Comparison of ENCODE assay signal across 1 cellular context in the genomic region with DNA sequence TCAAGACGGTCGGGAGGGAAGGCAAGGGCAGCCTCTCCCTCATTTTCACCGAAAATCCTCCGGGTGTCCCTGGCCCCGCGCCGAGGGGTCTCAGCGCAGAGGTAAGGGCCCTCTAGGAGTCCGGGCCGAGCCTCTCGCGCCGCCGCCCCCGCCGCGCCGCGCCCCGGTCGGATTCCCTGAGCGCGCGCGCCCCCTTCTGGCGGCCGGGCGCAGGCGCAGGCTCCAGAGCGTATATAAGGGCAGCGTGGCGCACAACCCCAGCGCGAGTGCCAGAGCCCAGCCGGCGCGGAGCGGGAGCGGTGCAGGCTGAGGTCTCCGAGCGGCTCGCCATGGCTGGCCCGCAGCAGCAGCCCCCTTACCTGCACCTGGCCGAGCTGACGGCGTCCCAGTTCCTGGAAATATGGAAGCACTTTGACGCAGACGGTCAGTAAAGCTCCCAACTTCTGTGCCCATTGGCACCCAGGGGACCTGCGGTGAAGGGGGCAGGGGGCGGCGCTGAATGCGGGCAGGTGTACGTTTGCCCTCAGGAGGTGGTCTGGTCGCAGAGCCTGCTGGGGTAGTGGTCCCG.
TF ChIP-seq lines count a peak whose summit lies in the region.

A gene with protein sequence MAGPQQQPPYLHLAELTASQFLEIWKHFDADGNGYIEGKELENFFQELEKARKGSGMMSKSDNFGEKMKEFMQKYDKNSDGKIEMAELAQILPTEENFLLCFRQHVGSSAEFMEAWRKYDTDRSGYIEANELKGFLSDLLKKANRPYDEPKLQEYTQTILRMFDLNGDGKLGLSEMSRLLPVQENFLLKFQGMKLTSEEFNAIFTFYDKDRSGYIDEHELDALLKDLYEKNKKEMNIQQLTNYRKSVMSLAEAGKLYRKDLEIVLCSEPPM (plus strand): TSS at position 260 of the 568 bp plus-strand sequence. CDS start 70 bp downstream, at position 330.

TF ChIP-seq in HepG2, 621 proteins besides CTCF, POLR2A, EP300 and RAD21 (continued from another document and continues in another):
- TF ChIP-seq, protein P1, sequence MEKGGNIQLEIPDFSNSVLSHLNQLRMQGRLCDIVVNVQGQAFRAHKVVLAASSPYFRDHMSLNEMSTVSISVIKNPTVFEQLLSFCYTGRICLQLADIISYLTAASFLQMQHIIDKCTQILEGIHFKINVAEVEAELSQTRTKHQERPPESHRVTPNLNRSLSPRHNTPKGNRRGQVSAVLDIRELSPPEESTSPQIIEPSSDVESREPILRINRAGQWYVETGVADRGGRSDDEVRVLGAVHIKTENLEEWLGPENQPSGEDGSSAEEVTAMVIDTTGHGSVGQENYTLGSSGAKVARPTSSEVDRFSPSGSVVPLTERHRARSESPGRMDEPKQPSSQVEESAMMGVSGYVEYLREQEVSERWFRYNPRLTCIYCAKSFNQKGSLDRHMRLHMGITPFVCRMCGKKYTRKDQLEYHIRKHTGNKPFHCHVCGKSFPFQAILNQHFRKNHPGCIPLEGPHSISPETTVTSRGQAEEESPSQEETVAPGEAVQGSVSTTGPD (CRISPR knock-in tag; IDR thresholded peaks at IDR 0.05) = no peak
- TF ChIP-seq CBX5 (CRISPR knock-in tag; IDR thresholded peaks at IDR 0.05; ENCODE audit: borderline replicate concordance) = no peak
- 0 out of 2 replicates have a peak, but pooled peaks have one; percentile 22 for TF ChIP-seq ZBTB7B (CRISPR knock-in tag; IDR thresholded peaks at IDR 0.05)
- TF ChIP-seq, protein P2, sequence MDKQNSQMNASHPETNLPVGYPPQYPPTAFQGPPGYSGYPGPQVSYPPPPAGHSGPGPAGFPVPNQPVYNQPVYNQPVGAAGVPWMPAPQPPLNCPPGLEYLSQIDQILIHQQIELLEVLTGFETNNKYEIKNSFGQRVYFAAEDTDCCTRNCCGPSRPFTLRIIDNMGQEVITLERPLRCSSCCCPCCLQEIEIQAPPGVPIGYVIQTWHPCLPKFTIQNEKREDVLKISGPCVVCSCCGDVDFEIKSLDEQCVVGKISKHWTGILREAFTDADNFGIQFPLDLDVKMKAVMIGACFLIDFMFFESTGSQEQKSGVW (CRISPR knock-in tag; IDR thresholded peaks at IDR 0.05; ENCODE audit: borderline replicate concordance) = no peak
- 0 out of 2 replicates have a peak, but pooled peaks have one; percentile 26 for TF ChIP-seq SALL1 (CRISPR knock-in tag; IDR thresholded peaks at IDR 0.05)
- TF ChIP-seq ZNF235 (CRISPR knock-in tag; IDR thresholded peaks at IDR 0.05; ENCODE audit: borderline replicate concordance) = no peak
- TF ChIP-seq RARG (CRISPR knock-in tag; IDR thresholded peaks at IDR 0.05; ENCODE audit: low read depth) = no peak
- TF ChIP-seq, protein P3, sequence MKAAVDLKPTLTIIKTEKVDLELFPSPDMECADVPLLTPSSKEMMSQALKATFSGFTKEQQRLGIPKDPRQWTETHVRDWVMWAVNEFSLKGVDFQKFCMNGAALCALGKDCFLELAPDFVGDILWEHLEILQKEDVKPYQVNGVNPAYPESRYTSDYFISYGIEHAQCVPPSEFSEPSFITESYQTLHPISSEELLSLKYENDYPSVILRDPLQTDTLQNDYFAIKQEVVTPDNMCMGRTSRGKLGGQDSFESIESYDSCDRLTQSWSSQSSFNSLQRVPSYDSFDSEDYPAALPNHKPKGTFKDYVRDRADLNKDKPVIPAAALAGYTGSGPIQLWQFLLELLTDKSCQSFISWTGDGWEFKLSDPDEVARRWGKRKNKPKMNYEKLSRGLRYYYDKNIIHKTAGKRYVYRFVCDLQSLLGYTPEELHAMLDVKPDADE (CRISPR knock-in tag; IDR thresholded peaks at IDR 0.05) = no peak
- TF ChIP-seq, protein P4, sequence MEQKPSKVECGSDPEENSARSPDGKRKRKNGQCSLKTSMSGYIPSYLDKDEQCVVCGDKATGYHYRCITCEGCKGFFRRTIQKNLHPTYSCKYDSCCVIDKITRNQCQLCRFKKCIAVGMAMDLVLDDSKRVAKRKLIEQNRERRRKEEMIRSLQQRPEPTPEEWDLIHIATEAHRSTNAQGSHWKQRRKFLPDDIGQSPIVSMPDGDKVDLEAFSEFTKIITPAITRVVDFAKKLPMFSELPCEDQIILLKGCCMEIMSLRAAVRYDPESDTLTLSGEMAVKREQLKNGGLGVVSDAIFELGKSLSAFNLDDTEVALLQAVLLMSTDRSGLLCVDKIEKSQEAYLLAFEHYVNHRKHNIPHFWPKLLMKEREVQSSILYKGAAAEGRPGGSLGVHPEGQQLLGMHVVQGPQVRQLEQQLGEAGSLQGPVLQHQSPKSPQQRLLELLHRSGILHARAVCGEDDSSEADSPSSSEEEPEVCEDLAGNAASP (CRISPR knock-in tag; IDR thresholded peaks at IDR 0.05; ENCODE audit: borderline replicate concordance) = no peak
- no peak for TF ChIP-seq TP53 (CRISPR knock-in tag; conservative IDR thresholded peaks at IDR 0.05)
- no peak for TF ChIP-seq ZNF558 (CRISPR knock-in tag; IDR thresholded peaks at IDR 0.05; ENCODE audit: borderline replicate concordance)
- no peak for TF ChIP-seq ZNF766 (CRISPR knock-in tag; IDR thresholded peaks at IDR 0.05; ENCODE audit: borderline replicate concordance)
- TF ChIP-seq MBD4 (IDR thresholded peaks at IDR 0.05; ENCODE audit: borderline replicate concordance, low read length) = no peak
- no peak for TF ChIP-seq PAF1 (CRISPR knock-in tag; IDR thresholded peaks at IDR 0.05)
- TF ChIP-seq HOXD1 (CRISPR knock-in tag; IDR thresholded peaks at IDR 0.05) = no peak
- TF ChIP-seq, protein P5, sequence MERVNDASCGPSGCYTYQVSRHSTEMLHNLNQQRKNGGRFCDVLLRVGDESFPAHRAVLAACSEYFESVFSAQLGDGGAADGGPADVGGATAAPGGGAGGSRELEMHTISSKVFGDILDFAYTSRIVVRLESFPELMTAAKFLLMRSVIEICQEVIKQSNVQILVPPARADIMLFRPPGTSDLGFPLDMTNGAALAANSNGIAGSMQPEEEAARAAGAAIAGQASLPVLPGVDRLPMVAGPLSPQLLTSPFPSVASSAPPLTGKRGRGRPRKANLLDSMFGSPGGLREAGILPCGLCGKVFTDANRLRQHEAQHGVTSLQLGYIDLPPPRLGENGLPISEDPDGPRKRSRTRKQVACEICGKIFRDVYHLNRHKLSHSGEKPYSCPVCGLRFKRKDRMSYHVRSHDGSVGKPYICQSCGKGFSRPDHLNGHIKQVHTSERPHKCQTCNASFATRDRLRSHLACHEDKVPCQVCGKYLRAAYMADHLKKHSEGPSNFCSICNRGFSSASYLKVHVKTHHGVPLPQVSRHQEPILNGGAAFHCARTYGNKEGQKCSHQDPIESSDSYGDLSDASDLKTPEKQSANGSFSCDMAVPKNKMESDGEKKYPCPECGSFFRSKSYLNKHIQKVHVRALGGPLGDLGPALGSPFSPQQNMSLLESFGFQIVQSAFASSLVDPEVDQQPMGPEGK (CRISPR knock-in tag; IDR thresholded peaks at IDR 0.05) = peak; percentile 73
- no peak for TF ChIP-seq HNRNPH1 (optimal IDR thresholded peaks at IDR 0.05; ENCODE audit: low read depth, low read length)
- TF ChIP-seq, protein P6, sequence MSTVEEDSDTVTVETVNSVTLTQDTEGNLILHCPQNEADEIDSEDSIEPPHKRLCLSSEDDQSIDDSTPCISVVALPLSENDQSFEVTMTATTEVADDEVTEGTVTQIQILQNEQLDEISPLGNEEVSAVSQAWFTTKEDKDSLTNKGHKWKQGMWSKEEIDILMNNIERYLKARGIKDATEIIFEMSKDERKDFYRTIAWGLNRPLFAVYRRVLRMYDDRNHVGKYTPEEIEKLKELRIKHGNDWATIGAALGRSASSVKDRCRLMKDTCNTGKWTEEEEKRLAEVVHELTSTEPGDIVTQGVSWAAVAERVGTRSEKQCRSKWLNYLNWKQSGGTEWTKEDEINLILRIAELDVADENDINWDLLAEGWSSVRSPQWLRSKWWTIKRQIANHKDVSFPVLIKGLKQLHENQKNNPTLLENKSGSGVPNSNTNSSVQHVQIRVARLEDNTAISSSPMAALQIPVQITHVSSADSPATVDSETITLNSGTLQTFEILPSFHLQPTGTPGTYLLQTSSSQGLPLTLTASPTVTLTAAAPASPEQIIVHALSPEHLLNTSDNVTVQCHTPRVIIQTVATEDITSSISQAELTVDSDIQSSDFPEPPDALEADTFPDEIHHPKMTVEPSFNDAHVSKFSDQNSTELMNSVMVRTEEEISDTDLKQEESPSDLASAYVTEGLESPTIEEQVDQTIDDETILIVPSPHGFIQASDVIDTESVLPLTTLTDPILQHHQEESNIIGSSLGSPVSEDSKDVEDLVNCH (CRISPR knock-in tag; IDR thresholded peaks at IDR 0.05) = no peak
- TF ChIP-seq, protein P7, sequence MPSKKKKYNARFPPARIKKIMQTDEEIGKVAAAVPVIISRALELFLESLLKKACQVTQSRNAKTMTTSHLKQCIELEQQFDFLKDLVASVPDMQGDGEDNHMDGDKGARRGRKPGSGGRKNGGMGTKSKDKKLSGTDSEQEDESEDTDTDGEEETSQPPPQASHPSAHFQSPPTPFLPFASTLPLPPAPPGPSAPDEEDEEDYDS (CRISPR knock-in tag; IDR thresholded peaks at IDR 0.05) = peak; percentile 34; the same call in 1 of the 2 replicates
- TF ChIP-seq, protein P8, sequence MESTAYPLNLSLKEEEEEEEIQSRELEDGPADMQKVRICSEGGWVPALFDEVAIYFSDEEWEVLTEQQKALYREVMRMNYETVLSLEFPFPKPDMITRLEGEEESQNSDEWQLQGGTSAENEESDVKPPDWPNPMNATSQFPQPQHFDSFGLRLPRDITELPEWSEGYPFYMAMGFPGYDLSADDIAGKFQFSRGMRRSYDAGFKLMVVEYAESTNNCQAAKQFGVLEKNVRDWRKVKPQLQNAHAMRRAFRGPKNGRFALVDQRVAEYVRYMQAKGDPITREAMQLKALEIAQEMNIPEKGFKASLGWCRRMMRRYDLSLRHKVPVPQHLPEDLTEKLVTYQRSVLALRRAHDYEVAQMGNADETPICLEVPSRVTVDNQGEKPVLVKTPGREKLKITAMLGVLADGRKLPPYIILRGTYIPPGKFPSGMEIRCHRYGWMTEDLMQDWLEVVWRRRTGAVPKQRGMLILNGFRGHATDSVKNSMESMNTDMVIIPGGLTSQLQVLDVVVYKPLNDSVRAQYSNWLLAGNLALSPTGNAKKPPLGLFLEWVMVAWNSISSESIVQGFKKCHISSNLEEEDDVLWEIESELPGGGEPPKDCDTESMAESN (CRISPR knock-in tag; conservative IDR thresholded peaks at IDR 0.05) = no peak
- no peak for TF ChIP-seq TBP (CRISPR knock-in tag; IDR thresholded peaks at IDR 0.05)
- TF ChIP-seq IRF2 (CRISPR knock-in tag; IDR thresholded peaks at IDR 0.05) = no peak
- no peak for TF ChIP-seq ZSCAN29 (CRISPR knock-in tag; conservative IDR thresholded peaks at IDR 0.05)
- TF ChIP-seq POLR2AphosphoS2 (IDR thresholded peaks at IDR 0.05; ENCODE audit: low read depth, low read length) = no peak
- TF ChIP-seq, protein P9, sequence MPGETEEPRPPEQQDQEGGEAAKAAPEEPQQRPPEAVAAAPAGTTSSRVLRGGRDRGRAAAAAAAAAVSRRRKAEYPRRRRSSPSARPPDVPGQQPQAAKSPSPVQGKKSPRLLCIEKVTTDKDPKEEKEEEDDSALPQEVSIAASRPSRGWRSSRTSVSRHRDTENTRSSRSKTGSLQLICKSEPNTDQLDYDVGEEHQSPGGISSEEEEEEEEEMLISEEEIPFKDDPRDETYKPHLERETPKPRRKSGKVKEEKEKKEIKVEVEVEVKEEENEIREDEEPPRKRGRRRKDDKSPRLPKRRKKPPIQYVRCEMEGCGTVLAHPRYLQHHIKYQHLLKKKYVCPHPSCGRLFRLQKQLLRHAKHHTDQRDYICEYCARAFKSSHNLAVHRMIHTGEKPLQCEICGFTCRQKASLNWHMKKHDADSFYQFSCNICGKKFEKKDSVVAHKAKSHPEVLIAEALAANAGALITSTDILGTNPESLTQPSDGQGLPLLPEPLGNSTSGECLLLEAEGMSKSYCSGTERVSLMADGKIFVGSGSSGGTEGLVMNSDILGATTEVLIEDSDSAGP (CRISPR knock-in tag; IDR thresholded peaks at IDR 0.05; ENCODE audit: borderline replicate concordance) = peak; percentile 36; the same call in 1 of the 2 replicates
- TF ChIP-seq, protein P10, sequence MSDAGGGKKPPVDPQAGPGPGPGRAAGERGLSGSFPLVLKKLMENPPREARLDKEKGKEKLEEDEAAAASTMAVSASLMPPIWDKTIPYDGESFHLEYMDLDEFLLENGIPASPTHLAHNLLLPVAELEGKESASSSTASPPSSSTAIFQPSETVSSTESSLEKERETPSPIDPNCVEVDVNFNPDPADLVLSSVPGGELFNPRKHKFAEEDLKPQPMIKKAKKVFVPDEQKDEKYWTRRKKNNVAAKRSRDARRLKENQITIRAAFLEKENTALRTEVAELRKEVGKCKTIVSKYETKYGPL (CRISPR knock-in tag; IDR thresholded peaks at IDR 0.05) = no peak
- no peak for TF ChIP-seq ZNF33A (CRISPR knock-in tag; IDR thresholded peaks at IDR 0.05; ENCODE audit: borderline replicate concordance)
- TF ChIP-seq SPEN (CRISPR knock-in tag; IDR thresholded peaks at IDR 0.05; ENCODE audit: low read depth) = no peak
- TF ChIP-seq MEF2D (CRISPR knock-in tag; IDR thresholded peaks at IDR 0.05) = no peak
- TF ChIP-seq MAF1 (CRISPR knock-in tag; IDR thresholded peaks at IDR 0.05; ENCODE audit: borderline replicate concordance) = no peak
- no peak for TF ChIP-seq SMAD1 (CRISPR knock-in tag; IDR thresholded peaks at IDR 0.05; ENCODE audit: borderline replicate concordance, low read depth)
- TF ChIP-seq MAZ (IDR thresholded peaks at IDR 0.05; ENCODE audit: borderline replicate concordance, low read depth, low read length) = peak; percentile 13; the same call in 1 of the 2 replicates
- TF ChIP-seq MAZ (CRISPR knock-in tag; IDR thresholded peaks at IDR 0.05; ENCODE audit: low read depth) = peak; percentile 83
